Comparison of ENCODE assay signal across 1 cellular context in the genomic region with DNA sequence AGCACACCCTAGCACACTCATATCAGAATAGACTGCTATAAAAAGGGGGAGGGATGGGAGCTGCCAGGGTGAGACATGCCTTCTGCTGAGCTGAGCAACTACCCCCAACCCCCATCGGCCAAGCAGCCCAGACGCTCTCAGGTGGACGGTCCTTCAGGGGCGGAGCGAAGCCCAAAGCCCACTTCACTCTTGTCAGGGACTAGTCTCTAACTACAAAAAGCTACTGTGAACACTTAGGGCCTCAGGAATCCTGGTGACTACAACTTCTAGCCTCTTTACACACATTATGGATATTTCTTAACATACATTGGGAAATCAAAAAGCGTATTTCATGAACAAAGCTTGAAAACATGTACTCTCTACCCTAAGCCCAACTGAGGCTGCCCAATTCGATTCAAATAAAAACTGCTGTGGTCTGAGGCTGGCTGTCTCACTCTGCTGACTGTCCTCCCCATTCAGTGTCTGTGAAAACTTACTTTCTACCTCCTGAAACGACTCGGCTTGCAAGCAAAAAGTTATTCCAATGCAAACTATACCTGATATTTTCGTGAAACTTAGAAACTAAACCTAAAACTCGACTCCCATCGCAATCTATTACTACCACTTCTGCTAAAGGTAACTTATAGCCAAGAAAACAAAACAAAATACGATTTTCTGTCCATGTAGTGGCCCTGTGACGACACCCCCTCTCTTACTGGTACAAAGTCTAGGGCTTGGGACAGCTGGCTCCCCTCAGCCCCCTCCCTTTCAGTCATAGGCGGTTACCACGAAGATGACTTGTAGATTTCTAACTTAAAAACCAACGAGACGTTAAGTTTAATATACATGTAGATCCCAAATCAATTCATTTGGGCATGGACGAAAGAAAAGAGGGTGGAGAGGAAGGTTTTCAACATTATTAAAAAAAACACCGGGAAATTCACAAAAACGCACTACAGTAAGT.
TF ChIP-seq lines count a peak whose summit lies in the region.

No MANE protein-coding gene starts in this region.

TF ChIP-seq in HepG2, 621 proteins besides CTCF, POLR2A, EP300 and RAD21 (continued from another document and continues in another):
- 0 out of 2 replicates have a peak, but pooled peaks have one; percentile 32 for TF ChIP-seq SNAI1 (CRISPR knock-in tag; IDR thresholded peaks at IDR 0.05; ENCODE audit: borderline replicate concordance)
- no peak for TF ChIP-seq ZNF383 (CRISPR knock-in tag; IDR thresholded peaks at IDR 0.05; ENCODE audit: borderline replicate concordance)
- TF ChIP-seq, protein P1, sequence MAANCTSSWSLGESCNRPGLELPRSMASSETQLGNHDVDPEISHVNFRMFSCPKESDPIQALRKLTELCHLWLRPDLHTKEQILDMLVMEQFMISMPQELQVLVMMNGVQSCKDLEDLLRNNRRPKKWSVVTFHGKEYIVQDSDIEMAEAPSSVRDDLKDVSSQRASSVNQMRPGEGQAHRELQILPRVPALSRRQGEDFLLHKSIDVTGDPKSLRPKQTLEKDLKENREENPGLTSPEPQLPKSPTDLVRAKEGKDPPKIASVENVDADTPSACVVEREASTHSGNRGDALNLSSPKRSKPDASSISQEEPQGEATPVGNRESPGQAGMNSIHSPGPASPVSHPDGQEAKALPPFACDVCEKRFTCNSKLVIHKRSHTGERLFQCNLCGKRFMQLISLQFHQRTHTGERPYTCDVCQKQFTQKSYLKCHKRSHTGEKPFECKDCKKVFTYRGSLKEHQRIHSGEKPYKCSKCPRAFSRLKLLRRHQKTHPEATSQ (CRISPR knock-in tag; IDR thresholded peaks at IDR 0.05; ENCODE audit: borderline replicate concordance) = no peak
- TF ChIP-seq HNF4A (CRISPR knock-in tag; IDR thresholded peaks at IDR 0.05) = peak; percentile 84
- no peak for TF ChIP-seq LCORL (IDR thresholded peaks at IDR 0.05)
- peak; percentile 24 for TF ChIP-seq LCORL (CRISPR knock-in tag; IDR thresholded peaks at IDR 0.05)
- TF ChIP-seq GFI1 (CRISPR knock-in tag; IDR thresholded peaks at IDR 0.05; ENCODE audit: borderline replicate concordance) = no peak
- 0 out of 2 replicates have a peak, but pooled peaks have one; percentile 14 for TF ChIP-seq ELF1 (CRISPR knock-in tag; IDR thresholded peaks at IDR 0.05)
- 0 out of 2 replicates have a peak, but pooled peaks have one; percentile 30 for TF ChIP-seq ZBTB20 (CRISPR knock-in tag; IDR thresholded peaks at IDR 0.05; ENCODE audit: borderline replicate concordance, low read depth)
- TF ChIP-seq ZNF296 (CRISPR knock-in tag; conservative IDR thresholded peaks at IDR 0.05) = peak; percentile 50; the same call in 1 of the 2 replicates
- TF ChIP-seq ZNF777 (CRISPR knock-in tag; IDR thresholded peaks at IDR 0.05) = peak; percentile 15
- peak; percentile 34; the same call in 1 of the 2 replicates for TF ChIP-seq PITX1 (CRISPR knock-in tag; IDR thresholded peaks at IDR 0.05)
- TF ChIP-seq ZFP37 (CRISPR knock-in tag; IDR thresholded peaks at IDR 0.05; ENCODE audit: borderline replicate concordance) = no peak
- TF ChIP-seq MIXL1 (CRISPR knock-in tag; IDR thresholded peaks at IDR 0.05) = no peak
- TF ChIP-seq CREM (IDR thresholded peaks at IDR 0.05) = 0 out of 2 replicates have a peak, but pooled peaks have one; percentile 44
- TF ChIP-seq CREM (CRISPR knock-in tag; IDR thresholded peaks at IDR 0.05) = no peak
- 0 out of 2 replicates have a peak, but pooled peaks have one; percentile 6 for TF ChIP-seq CEBPG (CRISPR knock-in tag; IDR thresholded peaks at IDR 0.05)
- TF ChIP-seq ZMYM4 (CRISPR knock-in tag; IDR thresholded peaks at IDR 0.05) = no peak
- peak; percentile 37; the same call in 1 of the 2 replicates for TF ChIP-seq ZNF607 (CRISPR knock-in tag; IDR thresholded peaks at IDR 0.05; ENCODE audit: borderline replicate concordance)
- no peak for TF ChIP-seq ZNF143 (CRISPR knock-in tag; IDR thresholded peaks at IDR 0.05)
- no peak for TF ChIP-seq RBM22 (optimal IDR thresholded peaks at IDR 0.05; ENCODE audit: low read length)
- TF ChIP-seq, protein P2, sequence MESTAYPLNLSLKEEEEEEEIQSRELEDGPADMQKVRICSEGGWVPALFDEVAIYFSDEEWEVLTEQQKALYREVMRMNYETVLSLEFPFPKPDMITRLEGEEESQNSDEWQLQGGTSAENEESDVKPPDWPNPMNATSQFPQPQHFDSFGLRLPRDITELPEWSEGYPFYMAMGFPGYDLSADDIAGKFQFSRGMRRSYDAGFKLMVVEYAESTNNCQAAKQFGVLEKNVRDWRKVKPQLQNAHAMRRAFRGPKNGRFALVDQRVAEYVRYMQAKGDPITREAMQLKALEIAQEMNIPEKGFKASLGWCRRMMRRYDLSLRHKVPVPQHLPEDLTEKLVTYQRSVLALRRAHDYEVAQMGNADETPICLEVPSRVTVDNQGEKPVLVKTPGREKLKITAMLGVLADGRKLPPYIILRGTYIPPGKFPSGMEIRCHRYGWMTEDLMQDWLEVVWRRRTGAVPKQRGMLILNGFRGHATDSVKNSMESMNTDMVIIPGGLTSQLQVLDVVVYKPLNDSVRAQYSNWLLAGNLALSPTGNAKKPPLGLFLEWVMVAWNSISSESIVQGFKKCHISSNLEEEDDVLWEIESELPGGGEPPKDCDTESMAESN (CRISPR knock-in tag; conservative IDR thresholded peaks at IDR 0.05) = 0 out of 2 replicates have a peak, but pooled peaks have one; percentile 43
- TF ChIP-seq, protein P3, sequence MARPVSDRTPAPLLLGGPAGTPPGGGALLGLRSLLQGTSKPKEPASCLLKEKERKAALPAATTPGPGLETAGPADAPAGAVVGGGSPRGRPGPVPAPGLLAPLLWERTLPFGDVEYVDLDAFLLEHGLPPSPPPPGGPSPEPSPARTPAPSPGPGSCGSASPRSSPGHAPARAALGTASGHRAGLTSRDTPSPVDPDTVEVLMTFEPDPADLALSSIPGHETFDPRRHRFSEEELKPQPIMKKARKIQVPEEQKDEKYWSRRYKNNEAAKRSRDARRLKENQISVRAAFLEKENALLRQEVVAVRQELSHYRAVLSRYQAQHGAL (CRISPR knock-in tag; IDR thresholded peaks at IDR 0.05; ENCODE audit: not compliant biosample characterization) = no peak
- TF ChIP-seq, protein P4, sequence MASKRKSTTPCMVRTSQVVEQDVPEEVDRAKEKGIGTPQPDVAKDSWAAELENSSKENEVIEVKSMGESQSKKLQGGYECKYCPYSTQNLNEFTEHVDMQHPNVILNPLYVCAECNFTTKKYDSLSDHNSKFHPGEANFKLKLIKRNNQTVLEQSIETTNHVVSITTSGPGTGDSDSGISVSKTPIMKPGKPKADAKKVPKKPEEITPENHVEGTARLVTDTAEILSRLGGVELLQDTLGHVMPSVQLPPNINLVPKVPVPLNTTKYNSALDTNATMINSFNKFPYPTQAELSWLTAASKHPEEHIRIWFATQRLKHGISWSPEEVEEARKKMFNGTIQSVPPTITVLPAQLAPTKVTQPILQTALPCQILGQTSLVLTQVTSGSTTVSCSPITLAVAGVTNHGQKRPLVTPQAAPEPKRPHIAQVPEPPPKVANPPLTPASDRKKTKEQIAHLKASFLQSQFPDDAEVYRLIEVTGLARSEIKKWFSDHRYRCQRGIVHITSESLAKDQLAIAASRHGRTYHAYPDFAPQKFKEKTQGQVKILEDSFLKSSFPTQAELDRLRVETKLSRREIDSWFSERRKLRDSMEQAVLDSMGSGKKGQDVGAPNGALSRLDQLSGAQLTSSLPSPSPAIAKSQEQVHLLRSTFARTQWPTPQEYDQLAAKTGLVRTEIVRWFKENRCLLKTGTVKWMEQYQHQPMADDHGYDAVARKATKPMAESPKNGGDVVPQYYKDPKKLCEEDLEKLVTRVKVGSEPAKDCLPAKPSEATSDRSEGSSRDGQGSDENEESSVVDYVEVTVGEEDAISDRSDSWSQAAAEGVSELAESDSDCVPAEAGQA (IDR thresholded peaks at IDR 0.05; ENCODE audit: low read depth) = 0 out of 2 replicates have a peak, but pooled peaks have one; percentile 34
- TF ChIP-seq, protein P4 (CRISPR knock-in tag; IDR thresholded peaks at IDR 0.05; ENCODE audit: borderline replicate concordance) = no peak
- TF ChIP-seq KDM4B (CRISPR knock-in tag; IDR thresholded peaks at IDR 0.05) = no peak
- TF ChIP-seq TAF1 (CRISPR knock-in tag; IDR thresholded peaks at IDR 0.05) = peak; percentile 30; the same call in 1 of the 2 replicates
- 0 out of 2 replicates have a peak, but pooled peaks have one; percentile 53 for TF ChIP-seq CC2D1A (CRISPR knock-in tag; IDR thresholded peaks at IDR 0.05)
- TF ChIP-seq, protein P5, sequence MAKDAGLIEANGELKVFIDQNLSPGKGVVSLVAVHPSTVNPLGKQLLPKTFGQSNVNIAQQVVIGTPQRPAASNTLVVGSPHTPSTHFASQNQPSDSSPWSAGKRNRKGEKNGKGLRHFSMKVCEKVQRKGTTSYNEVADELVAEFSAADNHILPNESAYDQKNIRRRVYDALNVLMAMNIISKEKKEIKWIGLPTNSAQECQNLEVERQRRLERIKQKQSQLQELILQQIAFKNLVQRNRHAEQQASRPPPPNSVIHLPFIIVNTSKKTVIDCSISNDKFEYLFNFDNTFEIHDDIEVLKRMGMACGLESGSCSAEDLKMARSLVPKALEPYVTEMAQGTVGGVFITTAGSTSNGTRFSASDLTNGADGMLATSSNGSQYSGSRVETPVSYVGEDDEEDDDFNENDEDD (CRISPR knock-in tag; IDR thresholded peaks at IDR 0.05; ENCODE audit: borderline replicate concordance) = peak; percentile 16; the same call in 1 of the 2 replicates
- no peak for TF ChIP-seq GPN1 (CRISPR knock-in tag; IDR thresholded peaks at IDR 0.05; ENCODE audit: borderline replicate concordance)
- TF ChIP-seq SAP130 (CRISPR knock-in tag; IDR thresholded peaks at IDR 0.05; ENCODE audit: low read depth) = peak; percentile 63
- TF ChIP-seq NFIC (IDR thresholded peaks at IDR 0.05; ENCODE audit: low read length) = no peak
- TF ChIP-seq ZNF263 (CRISPR knock-in tag; IDR thresholded peaks at IDR 0.05) = peak; percentile 39; the same call in 1 of the 2 replicates
- TF ChIP-seq, protein P6, sequence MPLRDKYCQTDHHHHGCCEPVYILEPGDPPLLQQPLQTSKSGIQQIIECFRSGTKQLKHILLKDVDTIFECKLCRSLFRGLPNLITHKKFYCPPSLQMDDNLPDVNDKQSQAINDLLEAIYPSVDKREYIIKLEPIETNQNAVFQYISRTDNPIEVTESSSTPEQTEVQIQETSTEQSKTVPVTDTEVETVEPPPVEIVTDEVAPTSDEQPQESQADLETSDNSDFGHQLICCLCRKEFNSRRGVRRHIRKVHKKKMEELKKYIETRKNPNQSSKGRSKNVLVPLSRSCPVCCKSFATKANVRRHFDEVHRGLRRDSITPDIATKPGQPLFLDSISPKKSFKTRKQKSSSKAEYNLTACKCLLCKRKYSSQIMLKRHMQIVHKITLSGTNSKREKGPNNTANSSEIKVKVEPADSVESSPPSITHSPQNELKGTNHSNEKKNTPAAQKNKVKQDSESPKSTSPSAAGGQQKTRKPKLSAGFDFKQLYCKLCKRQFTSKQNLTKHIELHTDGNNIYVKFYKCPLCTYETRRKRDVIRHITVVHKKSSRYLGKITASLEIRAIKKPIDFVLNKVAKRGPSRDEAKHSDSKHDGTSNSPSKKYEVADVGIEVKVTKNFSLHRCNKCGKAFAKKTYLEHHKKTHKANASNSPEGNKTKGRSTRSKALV (CRISPR knock-in tag; IDR thresholded peaks at IDR 0.05) = 0 out of 2 replicates have a peak, but pooled peaks have one; percentile 67
- peak; percentile 76; the same call in 1 of the 2 replicates for TF ChIP-seq SIN3A (IDR thresholded peaks at IDR 0.05; ENCODE audit: borderline replicate concordance, low read depth, low read length)
- TF ChIP-seq, protein P7, sequence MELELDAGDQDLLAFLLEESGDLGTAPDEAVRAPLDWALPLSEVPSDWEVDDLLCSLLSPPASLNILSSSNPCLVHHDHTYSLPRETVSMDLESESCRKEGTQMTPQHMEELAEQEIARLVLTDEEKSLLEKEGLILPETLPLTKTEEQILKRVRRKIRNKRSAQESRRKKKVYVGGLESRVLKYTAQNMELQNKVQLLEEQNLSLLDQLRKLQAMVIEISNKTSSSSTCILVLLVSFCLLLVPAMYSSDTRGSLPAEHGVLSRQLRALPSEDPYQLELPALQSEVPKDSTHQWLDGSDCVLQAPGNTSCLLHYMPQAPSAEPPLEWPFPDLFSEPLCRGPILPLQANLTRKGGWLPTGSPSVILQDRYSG (CRISPR knock-in tag; IDR thresholded peaks at IDR 0.05) = peak; percentile 16; the same call in 1 of the 2 replicates
- peak; percentile 51; the same call in 1 of the 2 replicates for TF ChIP-seq ZSCAN9 (CRISPR knock-in tag; IDR thresholded peaks at IDR 0.05; ENCODE audit: borderline replicate concordance)
